Comparison of ENCODE assay signal across 22 cellular contexts in genomic region chr20:46973801-46974200, GRCh38.
DNase-seq lines count a peak whose midpoint lies in the region; ATAC-seq, FAIRE-seq and TF ChIP-seq lines count a peak whose summit lies in the region.
"Had no signal": no experiment of that assay in that cellular context is flagged by ENCODE, and none has a peak within 500 bp of the region (broad histone marks: within the 10 kb centered on the region; RNA-seq: fewer than 3 reads in every experiment).

No MANE protein-coding gene starts in this region.

- H3K4me3 ChIP-seq in kidney (ENCODE audit: low read length in 2 of 2): no peak overlapping the region
- H3K4me3 ChIP-seq: A549, GM23338, HAP-1, K562, MG63 had no signal

- no peaks in the 10 kb centered on the region for H3K36me3 ChIP-seq in kidney (ENCODE audit: control insufficient read depth in 1 of 2, insufficient read depth in 2 of 2, low read length in 2 of 2)
- H3K36me3 ChIP-seq: HAP-1, MG63 had no signal

- intact Hi-C loops in Right ventricle myocardium superior (cut with DNase I): no loop called here
- intact Hi-C loops in kidney (cut with DNase I): no loop called here

- no peak overlapping the region for H3K9ac ChIP-seq in kidney (ENCODE audit: low read length in 2 of 2)

- no peaks in the 10 kb centered on the region for H3K9me3 Mint-ChIP-seq in brain
- H3K9me3 Mint-ChIP-seq: GM23338; T-helper 1 cell treated with Interleukin-12 subunit alpha and Interleukin-12 subunit beta and Interleukin-4 antibody, amounts not matched to agents 30 μg/mL and 1 μg/mL, for 36 hours had no signal

- peak overlapping the region in 3 of 5 experiments; percentile 23 to 50 (median 49) for H3K27ac Mint-ChIP-seq in brain
- H3K27ac Mint-ChIP-seq: B cell, CD14-positive monocyte, GM23338 had no signal

- FAIRE-seq in D721Med (lab: Jason Lieb, UNC): peak; percentile 83
- no peak for FAIRE-seq in kidney (lab: Jason Lieb, UNC)
- FAIRE-seq: A549, GM12891, HepG2, K562 had no signal

- H3K36me3 Mint-ChIP-seq in brain: no peaks in the 10 kb centered on the region
- H3K36me3 Mint-ChIP-seq: CD14-positive monocyte had no signal

- peaks cover 6% of the 10 kb centered on the region for H3K27me3 Mint-ChIP-seq in brain

- H3K4me1 Mint-ChIP-seq in brain: peaks cover 58% of the 10 kb centered on the region
- H3K4me1 Mint-ChIP-seq: B cell, CD14-positive monocyte had no signal

- H3K4me1 ChIP-seq in kidney (ENCODE audit: control insufficient read depth in 1 of 2, insufficient read depth in 1 of 2, low read depth in 1 of 2, low read length in 2 of 2): no peaks in the 10 kb centered on the region
- H3K4me1 ChIP-seq: HAP-1 had no signal

- ATAC-seq in Right ventricle myocardium superior (ENCODE audit: poor library complexity): no peak
- ATAC-seq: A549, GM23338, HepG2, K562, Right ventricle myocardium inferior had no signal

- no peak overlapping the region for H3K4me3 Mint-ChIP-seq in brain
- H3K4me3 Mint-ChIP-seq: B cell; CD14-positive monocyte; GM23338; T-helper 1 cell treated with Interleukin-12 subunit alpha and Interleukin-12 subunit beta and Interleukin-4 antibody, amounts not matched to agents 30 μg/mL and 1 μg/mL, for 36 hours had no signal

- no peaks in the 10 kb centered on the region for H3K9me3 ChIP-seq in kidney (ENCODE audit: control insufficient read depth in 1 of 2, low read length in 2 of 2)
- H3K9me3 ChIP-seq: A549, HAP-1, MG63 had no signal

- TF ChIP-seq CTCF in D721Med (IDR thresholded peaks at IDR 0.05; ENCODE audit: insufficient read depth, missing control alignments): no peak
- no peak for TF ChIP-seq CTCF in brain (conservative IDR thresholded peaks at IDR 0.05)
- TF ChIP-seq CTCF in kidney (IDR thresholded peaks at IDR 0.05; ENCODE audit: borderline replicate concordance, extremely low read depth, insufficient read depth): no peak

- DNase-seq in D721Med (ENCODE audit: insufficient read length, low spot score) (no peak), NCI-H1694 (lab: John Stamatoyannopoulos, UW) (peak; percentile 47), NCI-H524 treated with DMSO at 0.1 percent for 48 hours (lab: John Stamatoyannopoulos, UW) (peak; percentile 97), T-helper 9 cell (no peak), Right ventricle myocardium superior (no peak), kidney (no peak)
- DNase-seq: DND-41, MG63, NCI-H1436, NCI-H2029 had no signal

- H3K27ac ChIP-seq in kidney (ENCODE audit: low read depth in 2 of 2, low read length in 2 of 2): no peak overlapping the region
- H3K27ac ChIP-seq: A549, HL-60 had no signal

Comparison
In these comparisons a context has a peak if more than half of its experiments do, and no peak if none do; other contexts are left out.
1. DNase-seq: peak in NCI-H1694 (single experiment) and NCI-H524 treated with DMSO at 0.1 percent for 48 hours (single experiment); none in D721Med (single experiment), T-helper 9 cell (single experiment), Right ventricle myocardium superior (single experiment) and kidney (single experiment).